ENCODE assay signal across 1 cellular context in the genomic region with DNA sequence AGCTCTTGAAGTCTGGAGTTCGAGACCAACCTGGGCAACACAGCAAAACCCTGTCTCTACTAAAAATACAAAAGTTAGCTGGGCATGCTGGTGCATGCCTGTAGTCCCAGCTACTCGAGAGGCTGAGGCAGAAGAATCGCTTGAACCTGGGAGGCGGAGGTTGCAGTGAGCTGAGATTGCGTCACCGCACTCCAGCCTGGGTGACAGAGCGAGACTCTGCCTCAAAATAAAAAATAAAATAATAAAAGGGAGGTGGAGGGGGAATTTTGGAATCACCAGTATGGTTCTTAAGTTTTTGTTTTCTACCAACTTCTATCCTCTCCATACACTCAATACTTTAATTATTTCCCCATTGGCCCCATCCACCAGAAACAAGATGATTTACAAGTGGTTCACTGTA. TPM values are rescaled to one million over a fixed set of nuclear protein-coding genes. Genes with fewer than 3 reads are reported as not detected.
"Had no signal": no experiment of that assay in that cellular context is flagged by ENCODE, and none has a peak within 500 bp of the region (broad histone marks: within the 10 kb centered on the region; RNA-seq: fewer than 3 reads in every experiment).

No MANE protein-coding gene starts in this region.

RNA-seq across cellular contexts. Expression of a gene that starts 16.6 kb away (rescaled TPM):
- polyA plus RNA-seq: naive thymus-derived CD4-positive, alpha-beta T cell had no signal
